ENCODE assay signal across 11 cellular contexts in the genomic region with DNA sequence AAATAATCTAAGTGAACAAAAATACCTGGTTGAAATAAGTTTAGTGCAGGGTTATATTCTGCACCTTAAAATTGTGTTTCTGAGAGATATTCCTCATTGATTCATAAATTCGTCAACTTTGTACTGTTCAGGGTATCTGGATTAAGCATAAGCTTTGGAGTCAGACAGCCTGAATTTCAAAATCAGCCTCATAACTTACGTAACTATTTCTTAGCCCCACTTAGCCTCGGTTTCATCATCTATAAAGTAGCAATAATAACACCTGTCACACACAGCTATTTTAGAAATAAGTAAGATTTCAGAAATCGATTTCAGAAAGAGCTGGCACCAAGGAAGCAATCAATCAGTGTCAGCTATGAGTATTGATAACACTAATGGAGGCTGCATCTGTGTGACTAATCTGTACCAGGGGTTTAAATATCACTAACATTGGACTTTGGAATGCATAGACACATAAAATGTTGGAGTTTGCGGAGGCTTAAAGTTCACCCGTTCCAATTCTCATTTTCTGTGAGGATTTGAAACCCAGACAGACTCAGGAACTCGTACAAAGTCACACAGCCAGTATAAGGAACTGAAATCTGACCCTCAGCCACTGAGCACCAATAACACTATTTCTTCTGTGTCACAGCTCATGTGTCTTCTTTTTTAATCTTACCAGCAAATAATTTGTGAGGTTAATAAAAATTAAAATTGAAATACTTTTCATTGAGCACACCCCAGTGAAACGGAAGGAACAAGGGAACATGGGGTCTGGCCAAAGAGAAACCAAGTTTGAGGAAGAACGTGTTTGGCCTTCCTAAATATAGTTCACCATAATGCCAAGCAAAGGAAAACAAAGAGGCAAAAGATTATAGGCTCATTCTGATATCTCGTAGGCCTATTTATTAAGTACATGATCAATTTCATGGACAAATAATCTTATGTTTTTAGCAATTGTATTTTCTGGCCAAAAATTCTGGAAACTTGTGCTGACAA.
DNase-seq lines count a peak whose midpoint lies in the region; ATAC-seq, FAIRE-seq and TF ChIP-seq lines count a peak whose summit lies in the region.
"Had no signal": no experiment of that assay in that cellular context is flagged by ENCODE, and none has a peak within 500 bp of the region (broad histone marks: within the 10 kb centered on the region; RNA-seq: fewer than 3 reads in every experiment).

No MANE protein-coding gene starts in this region.

- H3K56ac ChIP-seq in mesendoderm (ENCODE audit: low read length), result no peak overlapping the region

- H2BK120ac ChIP-seq in mesendoderm (ENCODE audit: low read depth, low read length), result no peak overlapping the region

- no peaks in the 10 kb centered on the region for H3K79me2 ChIP-seq in mesendoderm (ENCODE audit: control insufficient read depth, insufficient read depth, low read length)

- H4K5ac ChIP-seq in mesendoderm (ENCODE audit: low read length), result no peak overlapping the region

- H3K27ac ChIP-seq in mesendoderm (ENCODE audit: low read depth, low read length), result no peak overlapping the region

- H2BK15ac ChIP-seq in mesendoderm (replicated peaks; ENCODE audit: low read depth), result no peak overlapping the region

- no peak overlapping the region for H3K23ac ChIP-seq in mesendoderm (ENCODE audit: low read length)

- no peak overlapping the region for H3K9ac ChIP-seq in mesendoderm (ENCODE audit: low read length)

- no CpG with 5 or more reads among the region's 10 CpGs for WGBS in mesendoderm (ENCODE audit: extremely low coverage, insufficient coverage, low lambda C conversion rate)

- H3K4ac ChIP-seq in mesendoderm (ENCODE audit: low read depth, low read length), result no peak overlapping the region

- FAIRE-seq in GM12892 (lab: Jason Lieb, UNC), result peak; percentile 91

- no peak overlapping the region for H4K8ac ChIP-seq in mesendoderm (ENCODE audit: low read depth, low read length)

- TF ChIP-seq POLR2A in GM12892 (IDR thresholded peaks at IDR 0.05; ENCODE audit: low read depth, low read length), result no peak

- no peak overlapping the region for H2AK5ac ChIP-seq in mesendoderm (ENCODE audit: low read length)

- H2BK5ac ChIP-seq in mesendoderm (ENCODE audit: low read length), result no peak overlapping the region

- no peak overlapping the region for H3K18ac ChIP-seq in mesendoderm (ENCODE audit: low read length)

- ATAC-seq in GM21390 (IDR thresholded peaks at IDR 0.05; ENCODE audit: unreplicated experiment), result peak; percentile 61
- ATAC-seq in HG03378 (IDR thresholded peaks at IDR 0.05; ENCODE audit: unreplicated experiment), result peak; percentile 52

- no peak overlapping the region for H3K4me3 ChIP-seq in mesendoderm (ENCODE audit: low read length)
- H3K4me3 ChIP-seq: adrenal gland had no signal

- H3K36me3 ChIP-seq in mesendoderm (ENCODE audit: control insufficient read depth, insufficient read depth, low read length), result no peaks in the 10 kb centered on the region
- H3K36me3 ChIP-seq: adrenal gland had no signal

- H3K27me3 ChIP-seq in mesendoderm (ENCODE audit: insufficient read depth, low read length, poor library complexity), result no peaks in the 10 kb centered on the region
- H3K27me3 ChIP-seq: adrenal gland had no signal

- no peak overlapping the region for H3K4me2 ChIP-seq in mesendoderm (ENCODE audit: low read length)

- no peaks in the 10 kb centered on the region for H3K4me1 ChIP-seq in mesendoderm (ENCODE audit: control insufficient read depth, low read depth, low read length)

- DNase-seq in GM12892 (ENCODE audit: insufficient read length) (no peak), amniotic epithelial cell (ENCODE audit: low read depth) (peak; percentile 39), NCI-H146 treated with DMSO at 0.1 percent for 48 hours (lab: John Stamatoyannopoulos, UW; ENCODE audit: unreplicated experiment) (no peak), HuH-7.5 (ENCODE audit: low spot score) (no peak), mesendoderm (no peak)
- DNase-seq in activated effector memory CD4-positive, alpha-beta T cell treated with Interleukin-2 at 50 U/mL for 16 hours, result no peak
- DNase-seq: GDM1, NCI-H748 treated with DMSO at 0.1 percent for 48 hours had no signal

- no peaks in the 10 kb centered on the region for H3K79me1 ChIP-seq in mesendoderm (ENCODE audit: low read length)
